ENCODE assay signal across 23 cellular contexts in the genomic region with DNA sequence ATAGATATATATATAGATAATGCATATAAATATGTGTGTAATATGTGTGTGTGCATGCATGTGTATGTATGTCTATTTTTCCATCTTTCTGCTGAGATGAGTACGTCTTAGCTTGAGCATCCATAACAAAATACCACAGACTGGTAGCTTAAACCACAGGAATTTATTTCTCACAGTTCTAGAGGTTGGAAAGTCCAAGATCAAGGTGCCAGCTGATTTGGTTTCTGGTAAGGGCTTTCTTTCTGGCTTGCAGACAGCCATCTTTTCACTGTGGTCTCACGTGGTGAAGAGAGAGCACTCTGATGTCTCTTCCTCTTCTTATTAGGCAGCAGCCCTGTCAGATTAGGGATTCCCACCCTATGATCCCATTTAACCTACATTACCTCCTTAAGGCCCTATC. TPM values are rescaled to one million over a fixed set of nuclear protein-coding genes. Genes with fewer than 3 reads are reported as not detected.
"Had no signal": no experiment of that assay in that cellular context is flagged by ENCODE, and none has a peak within 500 bp of the region (broad histone marks: within the 10 kb centered on the region; RNA-seq: fewer than 3 reads in every experiment).

No MANE protein-coding gene starts in this region.

- H3K27ac Mint-ChIP-seq: activated CD8-positive, alpha-beta memory T cell treated with anti-CD3 and anti-CD28 coated beads, Interleukin-2, amount 10 ng/mL, durations not matched to agents 7 days and 5 days; activated naive CD8-positive, alpha-beta T cell treated with anti-CD3 and anti-CD28 coated beads, Interleukin-2, amount 10 ng/mL, durations not matched to agents 7 days and 5 days; neural progenitor cell; progenitor cell of endocrine pancreas had no signal

- H3K4me3 Mint-ChIP-seq: activated CD8-positive, alpha-beta memory T cell treated with anti-CD3 and anti-CD28 coated beads, Interleukin-2, amount 10 ng/mL, durations not matched to agents 7 days and 5 days; activated naive CD8-positive, alpha-beta T cell treated with anti-CD3 and anti-CD28 coated beads, Interleukin-2, amount 10 ng/mL, durations not matched to agents 7 days and 5 days; neural progenitor cell had no signal

- H3K4me3 ChIP-seq: gastrocnemius medialis, heart left ventricle, left ventricle myocardium inferior, neural progenitor cell, thyroid gland had no signal

- H3K4me1 Mint-ChIP-seq: neural progenitor cell had no signal

- H3K36me3 Mint-ChIP-seq: neural progenitor cell had no signal

- DNase-seq: activated CD4-positive, CD25-positive, alpha-beta regulatory T cell treated with anti-CD3 and anti-CD28 coated beads, Interleukin-2, amount 50 U/mL, for 72 hours; activated CD8-positive, alpha-beta memory T cell treated with anti-CD3 and anti-CD28 coated beads, Interleukin-2, amount 10 ng/mL, durations not matched to agents 7 days and 5 days; activated naive CD4-positive, alpha-beta T cell; activated naive CD8-positive, alpha-beta T cell treated with anti-CD3 and anti-CD28 coated beads, Interleukin-2, amount 10 ng/mL, durations not matched to agents 7 days and 5 days; aorta; cerebellar nuclear complex; effector CD4-positive, alpha-beta T cell; gastrocnemius medialis; heart left ventricle; left ventricle myocardium inferior; stimulated activated CD4-positive, alpha-beta T cell treated with anti-CD3 and anti-CD28 coated beads, Interleukin-2, amount 100 ng/mL, for 24 hours; stimulated activated naive CD4-positive, alpha-beta T cell treated with Interleukin-2 at 50 U/mL for 16 hours; T1000; thyroid gland had no signal

- ATAC-seq: activated CD8-positive, alpha-beta memory T cell treated with anti-CD3 and anti-CD28 coated beads, Interleukin-2, amount 10 ng/mL, durations not matched to agents 7 days and 5 days; gastrocnemius medialis; heart left ventricle had no signal

- H3K9me3 Mint-ChIP-seq: activated naive CD8-positive, alpha-beta T cell treated with anti-CD3 and anti-CD28 coated beads, Interleukin-2, amount 10 ng/mL, durations not matched to agents 7 days and 5 days; neural progenitor cell had no signal

- H3K27ac ChIP-seq: gastrocnemius medialis, heart left ventricle, left ventricle myocardium inferior, neural progenitor cell, thyroid gland had no signal

RNA-seq across cellular contexts. Expression of a gene that starts 47.3 kb away (rescaled TPM):
- total RNA-seq: activated CD8-positive, alpha-beta memory T cell treated with anti-CD3 and anti-CD28 coated beads, Interleukin-2, amount 10 ng/mL, durations not matched to agents 7 days and 5 days; activated naive CD8-positive, alpha-beta T cell treated with anti-CD3 and anti-CD28 coated beads, Interleukin-2, amount 10 ng/mL, durations not matched to agents 7 days and 5 days; aorta; gastrocnemius medialis; heart left ventricle; kidney epithelial cell; left ventricle myocardium inferior; osteoblast; progenitor cell of endocrine pancreas; skeletal muscle tissue; subcutaneous adipose tissue; T-helper 1 cell treated with Interleukin-12 subunit alpha and Interleukin-12 subunit beta and Interleukin-4 antibody, amounts not matched to agents 30 ng/mL and 1 ng/mL, for 36 hours; thyroid gland; ureter had no signal
- polyA plus RNA-seq: aorta, esophagus, heart left ventricle had no signal
